8 cellular contexts compared by ENCODE assay signal in the genomic region with DNA sequence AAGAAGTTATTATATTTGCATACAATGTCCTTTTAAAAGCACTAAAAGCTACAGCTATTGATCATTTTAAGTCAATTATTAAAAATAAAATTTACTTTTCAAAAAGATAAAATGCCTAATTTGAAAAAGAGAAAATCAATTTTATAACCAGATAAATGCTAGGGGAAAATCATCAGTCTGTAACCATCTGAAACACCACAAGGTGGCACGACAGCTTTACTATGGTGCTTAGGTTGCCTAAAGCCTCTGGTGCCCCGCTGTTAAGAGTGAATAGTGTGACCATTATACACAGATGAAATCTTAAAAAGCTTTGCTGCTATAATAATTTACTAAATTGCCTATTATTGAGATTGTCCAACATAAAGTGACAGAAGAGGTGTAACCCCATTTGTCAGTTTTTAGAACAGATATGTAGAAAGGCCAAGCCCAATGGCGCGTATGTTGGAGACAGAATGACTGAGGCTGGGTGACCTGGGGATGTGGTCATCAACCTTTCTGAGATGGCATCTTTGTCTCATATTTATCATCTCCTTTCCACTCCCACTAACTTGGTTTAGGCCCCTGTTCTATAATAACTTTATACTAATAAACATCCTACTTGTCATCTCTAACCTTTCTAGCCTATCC.
DNase-seq lines count a peak whose midpoint lies in the region; ATAC-seq and TF ChIP-seq lines count a peak whose summit lies in the region.

No MANE protein-coding gene starts in this region.

- H2AK5ac ChIP-seq in mesendoderm (ENCODE audit: low read length), result no peak overlapping the region

- no peak overlapping the region for H2BK120ac ChIP-seq in mesendoderm (ENCODE audit: low read depth, low read length)

- H4K8ac ChIP-seq in mesendoderm (ENCODE audit: low read depth, low read length), result no peak overlapping the region

- no peak overlapping the region for H2BK15ac ChIP-seq in mesendoderm (replicated peaks; ENCODE audit: low read depth)

- no peaks in the 10 kb centered on the region for H3K79me1 ChIP-seq in mesendoderm (ENCODE audit: low read length)

- H3K4ac ChIP-seq in mesendoderm (ENCODE audit: low read depth, low read length), result no peak overlapping the region

- no TSS peak for BruUV-seq in OCI-LY7 (replicated peaks; lab: Mats Ljungman, UMichigan)

- peaks cover 12% of the 10 kb centered on the region for H3K9me3 ChIP-seq in OCI-LY7 (ENCODE audit: low read length)

- no peak overlapping the region for H2BK5ac ChIP-seq in mesendoderm (ENCODE audit: low read length)

- DNase-seq in DMS153 treated with DMSO at 0.1 percent for 48 hours (lab: John Stamatoyannopoulos, UW; ENCODE audit: unreplicated experiment) (peak; percentile 30), OCI-LY7 (ENCODE audit: low spot score) (peak; percentile 82), dermis blood vessel endothelial cell (peak; percentile 79), mesendoderm (peak; percentile 58), UCSD-AML1 (lab: John Stamatoyannopoulos, UW; ENCODE audit: unreplicated experiment) (no peak), GF-D8 (lab: John Stamatoyannopoulos, UW) (no peak)

- WGBS in mesendoderm (ENCODE audit: extremely low coverage, insufficient coverage, low lambda C conversion rate), result no CpG with 5 or more reads among the region's 4 CpGs

- H3K4me1 ChIP-seq in OCI-LY7 (ENCODE audit: insufficient read depth, low read length, poor library complexity, severe bottlenecking) (peaks cover 35% of the 10 kb centered on the region), mesendoderm (ENCODE audit: control insufficient read depth, low read depth, low read length) (no peaks in the 10 kb centered on the region)

- no peak overlapping the region for H3K18ac ChIP-seq in mesendoderm (ENCODE audit: low read length)

- no peak overlapping the region for H3K56ac ChIP-seq in mesendoderm (ENCODE audit: low read length)

- no peak overlapping the region for H3K23ac ChIP-seq in mesendoderm (ENCODE audit: low read length)

- H3K4me2 ChIP-seq in OCI-LY7 (ENCODE audit: low read length) (no peak overlapping the region), mesendoderm (ENCODE audit: low read length) (no peak overlapping the region)

- no peaks in the 10 kb centered on the region for H4K20me1 ChIP-seq in OCI-LY7 (ENCODE audit: insufficient read depth, low read length)

- peak; percentile 97 for TF ChIP-seq CTCF in OCI-LY7 (conservative IDR thresholded peaks at IDR 0.05; ENCODE audit: low read length)

- no peaks in the 10 kb centered on the region for H3K9me2 ChIP-seq in OCI-LY7 (ENCODE audit: insufficient read depth, low read length)

- POLR2A ChIA-PET in OCI-LY7 (lab: Charles Lee), result interaction anchor here (0.7 to 3.3 kb wide), 10 partner anchors 11 to 213 kb away, joined by 3 to 12 read pairs (median 4); a partner anchor contains a TSS

- H3K4me3 ChIP-seq in OCI-LY7 (ENCODE audit: low read depth, low read length, poor library complexity, severe bottlenecking) (no peak overlapping the region), mesendoderm (ENCODE audit: low read length) (no peak overlapping the region)

- no peak overlapping the region for H4K5ac ChIP-seq in mesendoderm (ENCODE audit: low read length)

- H3K27ac ChIP-seq in OCI-LY7 (ENCODE audit: low read depth, low read length, poor library complexity, severe bottlenecking), result no peak overlapping the region
- H3K27ac ChIP-seq in mesendoderm (ENCODE audit: low read depth, low read length), result no peak overlapping the region

- CTCF ChIA-PET in OCI-LY7 (lab: Charles Lee; ENCODE audit: unreplicated experiment), result no interaction called here

- no peaks in the 10 kb centered on the region for H3K36me3 ChIP-seq in OCI-LY7 (ENCODE audit: insufficient read depth, low read length)
- no peaks in the 10 kb centered on the region for H3K36me3 ChIP-seq in mesendoderm (ENCODE audit: control insufficient read depth, insufficient read depth, low read length)

- intact Hi-C loops in OCI-LY7 (cut with micrococcal nuclease; ENCODE audit: unreplicated experiment), result loop anchor here (1.0 to 5.0 kb wide), 5 partner anchors 92 to 462 kb away; no protein-coding TSS in a partner anchor

- no peaks in the 10 kb centered on the region for H3K27me3 ChIP-seq in mesendoderm (ENCODE audit: insufficient read depth, low read length, poor library complexity)

- H3K79me2 ChIP-seq in OCI-LY7 (ENCODE audit: insufficient read depth, low read depth, low read length) (no peaks in the 10 kb centered on the region), mesendoderm (ENCODE audit: control insufficient read depth, insufficient read depth, low read length) (no peaks in the 10 kb centered on the region)

- ATAC-seq in GM18870 (IDR thresholded peaks at IDR 0.05; ENCODE audit: unreplicated experiment), result peak; percentile 68
- peak; percentile 77 for ATAC-seq in HG03064 (IDR thresholded peaks at IDR 0.05; ENCODE audit: low read depth, unreplicated experiment)

- no peak overlapping the region for H2AFZ ChIP-seq in OCI-LY7 (ENCODE audit: low read length)

- no peak overlapping the region for H3K9ac ChIP-seq in mesendoderm (ENCODE audit: low read length)

Comparison
In these comparisons a context has a peak if more than half of its experiments do, and no peak if none do; other contexts are left out.
1. DNase-seq: peak in DMS153 treated with DMSO at 0.1 percent for 48 hours (single experiment), OCI-LY7 (single experiment), dermis blood vessel endothelial cell (single experiment) and mesendoderm (single experiment); none in UCSD-AML1 (single experiment) and GF-D8 (single experiment).